8 cellular contexts compared by ENCODE assay signal in genomic region chr1:165257969-165258459, GRCh38.
DNase-seq lines count a peak whose midpoint lies in the region; ATAC-seq, FAIRE-seq and TF ChIP-seq lines count a peak whose summit lies in the region.

No MANE protein-coding gene starts in this region.

- FAIRE-seq in bronchial epithelial cell (lab: Jason Lieb, UNC) = no peak

- no peak overlapping the region for H3K4me3 Mint-ChIP-seq in stimulated activated naive CD8-positive, alpha-beta T cell treated with anti-CD3 and anti-CD28 coated beads, Interleukin-15, amount 100 ng/mL, for 72 hours
- H3K4me3 Mint-ChIP-seq in natural killer cell = no peak overlapping the region

- ATAC-seq in GM21619 (IDR thresholded peaks at IDR 0.05; ENCODE audit: unreplicated experiment) = peak; percentile 79
- ATAC-seq in left colon = peak; percentile 95
- peak; percentile 43 for ATAC-seq in stimulated activated naive CD8-positive, alpha-beta T cell treated with anti-CD3 and anti-CD28 coated beads, Interleukin-15, amount 100 ng/mL, for 72 hours
- ATAC-seq in natural killer cell = no peak

- H3K4me2 ChIP-seq in DOHH2 (ENCODE audit: low read length) = no peak overlapping the region

- no peak overlapping the region for H3K27ac ChIP-seq in DOHH2 (ENCODE audit: low read depth, low read length)

- H3K36me3 ChIP-seq in DOHH2 (ENCODE audit: control insufficient read depth, low read length) (no peaks in the 10 kb centered on the region), bronchial epithelial cell (ENCODE audit: control insufficient read depth, insufficient read depth, low read length) (no peaks in the 10 kb centered on the region)

- no peak overlapping the region for H3K27ac Mint-ChIP-seq in stimulated activated naive CD8-positive, alpha-beta T cell treated with anti-CD3 and anti-CD28 coated beads, Interleukin-15, amount 100 ng/mL, for 72 hours
- H3K27ac Mint-ChIP-seq in natural killer cell = no peak overlapping the region

- no peaks in the 10 kb centered on the region; the same call in 1 of the 2 replicates for H3K9me2 ChIP-seq in DOHH2 (replicated peaks; ENCODE audit: control insufficient read depth, low read length)

- peaks cover 29% of the 10 kb centered on the region for H3K27me3 Mint-ChIP-seq in stimulated activated naive CD8-positive, alpha-beta T cell treated with anti-CD3 and anti-CD28 coated beads, Interleukin-15, amount 100 ng/mL, for 72 hours
- peaks cover 7 to 10% of the 10 kb centered on the region in 2 donors for H3K27me3 Mint-ChIP-seq in natural killer cell (ENCODE audit: low read depth in 2 of 2)

- no peaks in the 10 kb centered on the region for H3K36me3 Mint-ChIP-seq in natural killer cell

- no peaks in the 10 kb centered on the region for H3K4me1 Mint-ChIP-seq in stimulated activated naive CD8-positive, alpha-beta T cell treated with anti-CD3 and anti-CD28 coated beads, Interleukin-15, amount 100 ng/mL, for 72 hours
- no peaks in the 10 kb centered on the region for H3K4me1 Mint-ChIP-seq in natural killer cell

- H4K20me1 ChIP-seq in DOHH2 (ENCODE audit: control insufficient read depth, insufficient read depth, low read depth, low read length) = no peaks in the 10 kb centered on the region

- H3K27me3 ChIP-seq in DOHH2 (ENCODE audit: control insufficient read depth, low read length) = no peaks in the 10 kb centered on the region
- peaks cover 2% of the 10 kb centered on the region for H3K27me3 ChIP-seq in bronchial epithelial cell (ENCODE audit: control insufficient read depth, insufficient read depth, low read length)

- H3K79me2 ChIP-seq in DOHH2 (ENCODE audit: control insufficient read depth, low read length) = no peaks in the 10 kb centered on the region

- no peaks in the 10 kb centered on the region for H3F3A ChIP-seq in DOHH2 (ENCODE audit: control insufficient read depth, insufficient read depth)

- H3K4me1 ChIP-seq in DOHH2 (ENCODE audit: control insufficient read depth, low read length) = no peaks in the 10 kb centered on the region

- DNase-seq in M059J (ENCODE audit: low read depth) (peak; percentile 52), RPMI8226 (peak; percentile 71), bronchial epithelial cell (ENCODE audit: low read depth) (peak; percentile 73), left colon (peak; percentile 64 to 84), natural killer cell (no peak)
- DNase-seq in stimulated activated naive CD8-positive, alpha-beta T cell treated with anti-CD3 and anti-CD28 coated beads, Interleukin-15, amount 100 ng/mL, for 72 hours = peak; percentile 16 to 26

- intact Hi-C loops in left colon (cut with DNase I, micrococcal nuclease) (no loop called here), natural killer cell (cut with micrococcal nuclease) (no loop called here)

- no peaks in the 10 kb centered on the region for H3K9me3 Mint-ChIP-seq in stimulated activated naive CD8-positive, alpha-beta T cell treated with anti-CD3 and anti-CD28 coated beads, Interleukin-15, amount 100 ng/mL, for 72 hours
- H3K9me3 Mint-ChIP-seq in natural killer cell = peaks cover 0 to 4% of the 10 kb centered on the region in 2 donors

- H3K4me3 ChIP-seq in DOHH2 (ENCODE audit: low read length) (no peak overlapping the region), bronchial epithelial cell (ENCODE audit: low read depth, low read length) (no peak overlapping the region)

- TF ChIP-seq CTCF in DOHH2 (IDR thresholded peaks at IDR 0.05; ENCODE audit: low read depth, low read length, poor library complexity, severe bottlenecking) (peak; percentile 94), bronchial epithelial cell (IDR thresholded peaks at IDR 0.05; ENCODE audit: insufficient read depth, low read length, severe bottlenecking) (peak; percentile 84), natural killer cell (IDR thresholded peaks at IDR 0.05) (no peak)

- H3K9me3 ChIP-seq in DOHH2 (ENCODE audit: control insufficient read depth, insufficient read depth, low read length) = no peaks in the 10 kb centered on the region

Comparison
In these comparisons a context has a peak if more than half of its experiments do, and no peak if none do; other contexts are left out.
1. ATAC-seq: peak in GM21619 (single experiment), left colon (single experiment) and stimulated activated naive CD8-positive, alpha-beta T cell treated with anti-CD3 and anti-CD28 coated beads, Interleukin-15, amount 100 ng/mL, for 72 hours (single experiment); none in natural killer cell (0 of 3).